ENCODE assay signal across 1 cellular context in genomic region chr16:77190478-77191258, GRCh38.
TF ChIP-seq lines count a peak whose summit lies in the region.

Gene MON1B, plus strand, starts transcription at chr16:77191190. Its CDS starts 296 bp downstream, at chr16:77191486.

TF ChIP-seq in HepG2, 621 proteins besides CTCF, POLR2A, EP300 and RAD21 (continued from another document and continues in another):
- TF ChIP-seq ELK4 (CRISPR knock-in tag; IDR thresholded peaks at IDR 0.05; ENCODE audit: borderline replicate concordance) (peak; percentile 78; the same call in 1 of the 2 replicates), TCF12 (IDR thresholded peaks at IDR 0.05) (no peak), TCF12 (CRISPR knock-in tag; IDR thresholded peaks at IDR 0.05) (no peak), ZNF264 (CRISPR knock-in tag; IDR thresholded peaks at IDR 0.05) (no peak), ZNF768 (CRISPR knock-in tag; IDR thresholded peaks at IDR 0.05) (no peak; the same call in 1 of the 2 replicates), TCF7L2 (IDR thresholded peaks at IDR 0.05; ENCODE audit: low read depth, low read length) (no peak), ZNF326 (CRISPR knock-in tag; IDR thresholded peaks at IDR 0.05; ENCODE audit: borderline replicate concordance) (no peak), REL (CRISPR knock-in tag; conservative IDR thresholded peaks at IDR 0.05) (no peak; the same call in 1 of the 2 replicates), ZNF883 (CRISPR knock-in tag; IDR thresholded peaks at IDR 0.05; ENCODE audit: not compliant biosample characterization) (peak; percentile 65), ZNF337 (CRISPR knock-in tag; IDR thresholded peaks at IDR 0.05; ENCODE audit: borderline replicate concordance, low read depth) (0 out of 2 replicates have a peak, but pooled peaks have one; percentile 72), ZNF775 (CRISPR knock-in tag; IDR thresholded peaks at IDR 0.05; ENCODE audit: borderline replicate concordance) (no peak), HNRNPL (IDR thresholded peaks at IDR 0.05; ENCODE audit: low read depth, low read length) (peak; percentile 22; the same call in 1 of the 2 replicates), ZNF792 (CRISPR knock-in tag; IDR thresholded peaks at IDR 0.05) (no peak), GATAD2A (CRISPR knock-in tag; IDR thresholded peaks at IDR 0.05) (no peak; the same call in 1 of the 2 replicates), ZNF354B (CRISPR knock-in tag; IDR thresholded peaks at IDR 0.05) (no peak), FOXK1 (CRISPR knock-in tag; IDR thresholded peaks at IDR 0.05; ENCODE audit: borderline replicate concordance, low read depth) (peak; percentile 81; the same call in 1 of the 2 replicates), ZBTB37 (CRISPR knock-in tag; IDR thresholded peaks at IDR 0.05) (no peak), ZSCAN12 (CRISPR knock-in tag; IDR thresholded peaks at IDR 0.05) (no peak), ZNF12 (CRISPR knock-in tag; IDR thresholded peaks at IDR 0.05) (no peak), YY1 (IDR thresholded peaks at IDR 0.05; ENCODE audit: insufficient read depth, insufficient replicate concordance, low read depth, low read length) (peak; percentile 28), KLF11 (CRISPR knock-in tag; IDR thresholded peaks at IDR 0.05) (no peak; the same call in none of the 2 replicates), HES4 (CRISPR knock-in tag; IDR thresholded peaks at IDR 0.05; ENCODE audit: borderline replicate concordance) (peak; percentile 29; the same call in 1 of the 2 replicates), KAT7 (CRISPR knock-in tag; IDR thresholded peaks at IDR 0.05; ENCODE audit: borderline replicate concordance) (peak; percentile 46; the same call in 1 of the 2 replicates), KIAA2018 (CRISPR knock-in tag; IDR thresholded peaks at IDR 0.05; ENCODE audit: borderline replicate concordance) (no peak), TBX3 (IDR thresholded peaks at IDR 0.05; ENCODE audit: borderline replicate concordance) (peak; percentile 48), TBL1XR1 (IDR thresholded peaks at IDR 0.05; ENCODE audit: borderline replicate concordance, low read length, partially characterized antibody) (peak; percentile 30), ZNF672 (CRISPR knock-in tag; IDR thresholded peaks at IDR 0.05) (no peak), ZNF83 (CRISPR knock-in tag; IDR thresholded peaks at IDR 0.05; ENCODE audit: borderline replicate concordance) (no peak), BRCA1 (CRISPR knock-in tag; IDR thresholded peaks at IDR 0.05) (no peak), PBX3 (CRISPR knock-in tag; IDR thresholded peaks at IDR 0.05; ENCODE audit: borderline replicate concordance) (0 out of 2 replicates have a peak, but pooled peaks have one; percentile 4), FOXO4 (CRISPR knock-in tag; conservative IDR thresholded peaks at IDR 0.05) (no peak), EED (CRISPR knock-in tag; IDR thresholded peaks at IDR 0.05) (0 out of 2 replicates have a peak, but pooled peaks have one; percentile 69), JDP2 (CRISPR knock-in tag; IDR thresholded peaks at IDR 0.05; ENCODE audit: borderline replicate concordance) (no peak), ZNF124 (CRISPR knock-in tag; IDR thresholded peaks at IDR 0.05) (peak; percentile 73; the same call in 1 of the 2 replicates), ZNF512 (CRISPR knock-in tag; IDR thresholded peaks at IDR 0.05) (no peak), GRHL1 (CRISPR knock-in tag; conservative IDR thresholded peaks at IDR 0.05) (no peak), WIZ (CRISPR knock-in tag; IDR thresholded peaks at IDR 0.05) (0 out of 2 replicates have a peak, but pooled peaks have one; percentile 50), IRF1 (CRISPR knock-in tag; IDR thresholded peaks at IDR 0.05; ENCODE audit: low read depth) (no peak), ZNF136 (CRISPR knock-in tag; IDR thresholded peaks at IDR 0.05; ENCODE audit: low read depth) (no peak), RNF2 (conservative IDR thresholded peaks at IDR 0.05; ENCODE audit: low read depth) (0 out of 2 replicates have a peak, but pooled peaks have one; percentile 71), ZNF615 (CRISPR knock-in tag; IDR thresholded peaks at IDR 0.05; ENCODE audit: borderline replicate concordance) (no peak), SALL2 (CRISPR knock-in tag; IDR thresholded peaks at IDR 0.05) (peak; percentile 25; the same call in 1 of the 2 replicates), CREM (IDR thresholded peaks at IDR 0.05) (peak; percentile 86), CREM (CRISPR knock-in tag; IDR thresholded peaks at IDR 0.05) (no peak), ZFP91 (CRISPR knock-in tag; IDR thresholded peaks at IDR 0.05; ENCODE audit: borderline replicate concordance) (peak; percentile 73)
